1 cellular context compared by ENCODE assay signal in the genomic region with DNA sequence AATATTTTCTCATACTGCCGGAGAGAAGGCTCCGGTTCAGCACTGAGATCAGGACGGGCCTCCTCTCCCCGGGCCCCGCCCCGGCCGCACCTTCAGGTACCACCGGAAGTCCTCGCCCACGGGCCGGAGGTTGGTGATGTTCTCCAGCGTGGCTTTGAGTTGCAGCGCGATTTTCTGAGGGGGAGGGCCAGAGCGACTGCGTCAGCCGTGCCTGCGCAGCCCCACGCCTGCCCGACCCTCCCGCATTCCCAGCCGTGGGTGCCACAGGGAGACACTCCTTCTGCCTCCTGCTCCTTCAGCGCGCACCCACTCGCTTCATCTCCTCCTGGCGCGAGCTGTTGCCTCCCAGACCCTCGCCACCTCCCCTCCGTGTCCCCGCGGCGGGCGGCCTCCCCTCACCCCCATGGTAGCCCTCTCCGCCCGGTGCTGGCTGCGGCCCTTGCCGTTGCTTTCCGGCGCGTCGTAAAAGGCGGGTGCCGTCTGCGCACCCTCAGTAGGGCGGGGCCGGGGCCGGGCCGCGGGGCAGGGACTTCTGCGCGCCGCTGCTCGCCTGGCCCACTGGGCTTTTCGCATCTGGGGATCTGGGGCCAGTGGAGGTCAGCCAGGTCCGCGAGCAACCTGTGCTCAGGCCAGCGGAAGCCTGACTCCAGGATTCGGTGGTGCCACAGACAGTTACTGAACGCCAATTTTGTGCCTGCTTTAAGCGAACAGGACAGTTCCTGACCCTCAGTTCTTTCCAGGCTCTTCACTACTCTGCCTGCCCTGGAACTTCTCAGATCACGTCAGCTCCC.
A peak's percentile ranks its signal among the peaks of the same experiment; 100 is the strongest.
TF ChIP-seq lines count a peak whose summit lies in the region.

A gene (minus strand): TSS at position 464 of the 791 bp plus-strand sequence. CDS start 59 bp downstream, at position 405.

TF ChIP-seq in HepG2, 621 proteins besides CTCF, POLR2A, EP300 and RAD21 (continued from another document and continues in another):
- TF ChIP-seq, protein P1, sequence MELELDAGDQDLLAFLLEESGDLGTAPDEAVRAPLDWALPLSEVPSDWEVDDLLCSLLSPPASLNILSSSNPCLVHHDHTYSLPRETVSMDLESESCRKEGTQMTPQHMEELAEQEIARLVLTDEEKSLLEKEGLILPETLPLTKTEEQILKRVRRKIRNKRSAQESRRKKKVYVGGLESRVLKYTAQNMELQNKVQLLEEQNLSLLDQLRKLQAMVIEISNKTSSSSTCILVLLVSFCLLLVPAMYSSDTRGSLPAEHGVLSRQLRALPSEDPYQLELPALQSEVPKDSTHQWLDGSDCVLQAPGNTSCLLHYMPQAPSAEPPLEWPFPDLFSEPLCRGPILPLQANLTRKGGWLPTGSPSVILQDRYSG (CRISPR knock-in tag; IDR thresholded peaks at IDR 0.05): peak; percentile 68; the same call in 1 of the 2 replicates
- TF ChIP-seq, protein P2, sequence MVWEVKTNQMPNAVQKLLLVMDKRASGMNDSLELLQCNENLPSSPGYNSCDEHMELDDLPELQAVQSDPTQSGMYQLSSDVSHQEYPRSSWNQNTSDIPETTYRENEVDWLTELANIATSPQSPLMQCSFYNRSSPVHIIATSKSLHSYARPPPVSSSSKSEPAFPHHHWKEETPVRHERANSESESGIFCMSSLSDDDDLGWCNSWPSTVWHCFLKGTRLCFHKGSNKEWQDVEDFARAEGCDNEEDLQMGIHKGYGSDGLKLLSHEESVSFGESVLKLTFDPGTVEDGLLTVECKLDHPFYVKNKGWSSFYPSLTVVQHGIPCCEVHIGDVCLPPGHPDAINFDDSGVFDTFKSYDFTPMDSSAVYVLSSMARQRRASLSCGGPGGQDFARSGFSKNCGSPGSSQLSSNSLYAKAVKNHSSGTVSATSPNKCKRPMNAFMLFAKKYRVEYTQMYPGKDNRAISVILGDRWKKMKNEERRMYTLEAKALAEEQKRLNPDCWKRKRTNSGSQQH (CRISPR knock-in tag; IDR thresholded peaks at IDR 0.05; ENCODE audit: low read depth): peak; percentile 69; the same call in 1 of the 2 replicates
- TF ChIP-seq ZNF34 (CRISPR knock-in tag; IDR thresholded peaks at IDR 0.05; ENCODE audit: borderline replicate concordance): no peak
- TF ChIP-seq YY1 (IDR thresholded peaks at IDR 0.05; ENCODE audit: insufficient read depth, insufficient replicate concordance, low read depth, low read length): peak; percentile 69
- peak; percentile 69; the same call in 1 of the 2 replicates for TF ChIP-seq RFXAP (CRISPR knock-in tag; IDR thresholded peaks at IDR 0.05; ENCODE audit: borderline replicate concordance)
- peak; percentile 88 for TF ChIP-seq YEATS2 (CRISPR knock-in tag; IDR thresholded peaks at IDR 0.05; ENCODE audit: borderline replicate concordance)
- TF ChIP-seq KDM5A (IDR thresholded peaks at IDR 0.05; ENCODE audit: borderline replicate concordance, low read length): peak; percentile 91; the same call in 1 of the 2 replicates
- TF ChIP-seq, protein P3, sequence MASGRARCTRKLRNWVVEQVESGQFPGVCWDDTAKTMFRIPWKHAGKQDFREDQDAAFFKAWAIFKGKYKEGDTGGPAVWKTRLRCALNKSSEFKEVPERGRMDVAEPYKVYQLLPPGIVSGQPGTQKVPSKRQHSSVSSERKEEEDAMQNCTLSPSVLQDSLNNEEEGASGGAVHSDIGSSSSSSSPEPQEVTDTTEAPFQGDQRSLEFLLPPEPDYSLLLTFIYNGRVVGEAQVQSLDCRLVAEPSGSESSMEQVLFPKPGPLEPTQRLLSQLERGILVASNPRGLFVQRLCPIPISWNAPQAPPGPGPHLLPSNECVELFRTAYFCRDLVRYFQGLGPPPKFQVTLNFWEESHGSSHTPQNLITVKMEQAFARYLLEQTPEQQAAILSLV (CRISPR knock-in tag; IDR thresholded peaks at IDR 0.05; ENCODE audit: borderline replicate concordance): peak; percentile 78
- TF ChIP-seq ZNF547 (CRISPR knock-in tag; IDR thresholded peaks at IDR 0.05): peak; percentile 71
- peak; percentile 31 for TF ChIP-seq ZNF451 (CRISPR knock-in tag; IDR thresholded peaks at IDR 0.05)
- TF ChIP-seq, protein P4, sequence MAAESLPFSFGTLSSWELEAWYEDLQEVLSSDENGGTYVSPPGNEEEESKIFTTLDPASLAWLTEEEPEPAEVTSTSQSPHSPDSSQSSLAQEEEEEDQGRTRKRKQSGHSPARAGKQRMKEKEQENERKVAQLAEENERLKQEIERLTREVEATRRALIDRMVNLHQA (CRISPR knock-in tag; IDR thresholded peaks at IDR 0.05): no peak
- TF ChIP-seq, protein P5, sequence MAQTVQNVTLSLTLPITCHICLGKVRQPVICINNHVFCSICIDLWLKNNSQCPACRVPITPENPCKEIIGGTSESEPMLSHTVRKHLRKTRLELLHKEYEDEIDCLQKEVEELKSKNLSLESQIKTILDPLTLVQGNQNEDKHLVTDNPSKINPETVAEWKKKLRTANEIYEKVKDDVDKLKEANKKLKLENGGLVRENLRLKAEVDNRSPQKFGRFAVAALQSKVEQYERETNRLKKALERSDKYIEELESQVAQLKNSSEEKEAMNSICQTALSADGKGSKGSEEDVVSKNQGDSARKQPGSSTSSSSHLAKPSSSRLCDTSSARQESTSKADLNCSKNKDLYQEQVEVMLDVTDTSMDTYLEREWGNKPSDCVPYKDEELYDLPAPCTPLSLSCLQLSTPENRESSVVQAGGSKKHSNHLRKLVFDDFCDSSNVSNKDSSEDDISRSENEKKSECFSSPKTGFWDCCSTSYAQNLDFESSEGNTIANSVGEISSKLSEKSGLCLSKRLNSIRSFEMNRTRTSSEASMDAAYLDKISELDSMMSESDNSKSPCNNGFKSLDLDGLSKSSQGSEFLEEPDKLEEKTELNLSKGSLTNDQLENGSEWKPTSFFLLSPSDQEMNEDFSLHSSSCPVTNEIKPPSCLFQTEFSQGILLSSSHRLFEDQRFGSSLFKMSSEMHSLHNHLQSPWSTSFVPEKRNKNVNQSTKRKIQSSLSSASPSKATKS (CRISPR knock-in tag; IDR thresholded peaks at IDR 0.05): peak; percentile 23; the same call in 1 of the 2 replicates
- no peak for TF ChIP-seq ZNF296 (CRISPR knock-in tag; conservative IDR thresholded peaks at IDR 0.05)
- 0 out of 2 replicates have a peak, but pooled peaks have one; percentile 46 for TF ChIP-seq ZNF30 (CRISPR knock-in tag; IDR thresholded peaks at IDR 0.05)
- TF ChIP-seq HNF4G (IDR thresholded peaks at IDR 0.05; ENCODE audit: borderline replicate concordance, low read depth, low read length): no peak
- TF ChIP-seq HNF4G (CRISPR knock-in tag; IDR thresholded peaks at IDR 0.05; ENCODE audit: borderline replicate concordance, low read depth): no peak
- TF ChIP-seq HNRNPK (IDR thresholded peaks at IDR 0.05; ENCODE audit: low read depth, low read length, poor library complexity, severe bottlenecking): peak; percentile 93
- 0 out of 2 replicates have a peak, but pooled peaks have one; percentile 35 for TF ChIP-seq ZNF724P (CRISPR knock-in tag; IDR thresholded peaks at IDR 0.05; ENCODE audit: borderline replicate concordance)
- TF ChIP-seq ZNF343 (CRISPR knock-in tag; IDR thresholded peaks at IDR 0.05): peak; percentile 72; the same call in 1 of the 2 replicates
- TF ChIP-seq, protein P6, sequence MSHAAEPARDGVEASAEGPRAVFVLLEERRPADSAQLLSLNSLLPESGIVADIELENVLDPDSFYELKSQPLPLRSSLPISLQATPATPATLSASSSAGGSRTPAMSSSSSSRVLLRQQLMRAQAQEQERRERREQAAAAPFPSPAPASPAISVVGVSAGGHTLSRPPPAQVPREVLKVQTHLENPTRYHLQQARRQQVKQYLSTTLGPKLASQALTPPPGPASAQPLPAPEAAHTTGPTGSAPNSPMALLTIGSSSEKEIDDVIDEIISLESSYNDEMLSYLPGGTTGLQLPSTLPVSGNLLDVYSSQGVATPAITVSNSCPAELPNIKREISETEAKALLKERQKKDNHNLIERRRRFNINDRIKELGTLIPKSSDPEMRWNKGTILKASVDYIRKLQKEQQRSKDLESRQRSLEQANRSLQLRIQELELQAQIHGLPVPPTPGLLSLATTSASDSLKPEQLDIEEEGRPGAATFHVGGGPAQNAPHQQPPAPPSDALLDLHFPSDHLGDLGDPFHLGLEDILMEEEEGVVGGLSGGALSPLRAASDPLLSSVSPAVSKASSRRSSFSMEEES (CRISPR knock-in tag; IDR thresholded peaks at IDR 0.05): no peak; the same call in 1 of the 2 replicates
- no peak for TF ChIP-seq RFX3 (CRISPR knock-in tag; IDR thresholded peaks at IDR 0.05)
- TF ChIP-seq SP2 (CRISPR knock-in tag; IDR thresholded peaks at IDR 0.05): peak; percentile 46
- TF ChIP-seq MBNL3 (CRISPR knock-in tag; conservative IDR thresholded peaks at IDR 0.05): no peak
- TF ChIP-seq ZFP36L1 (CRISPR knock-in tag; IDR thresholded peaks at IDR 0.05): peak; percentile 22
- TF ChIP-seq ZNF20 (CRISPR knock-in tag; IDR thresholded peaks at IDR 0.05): no peak; the same call in 1 of the 2 replicates
- TF ChIP-seq, protein P7, sequence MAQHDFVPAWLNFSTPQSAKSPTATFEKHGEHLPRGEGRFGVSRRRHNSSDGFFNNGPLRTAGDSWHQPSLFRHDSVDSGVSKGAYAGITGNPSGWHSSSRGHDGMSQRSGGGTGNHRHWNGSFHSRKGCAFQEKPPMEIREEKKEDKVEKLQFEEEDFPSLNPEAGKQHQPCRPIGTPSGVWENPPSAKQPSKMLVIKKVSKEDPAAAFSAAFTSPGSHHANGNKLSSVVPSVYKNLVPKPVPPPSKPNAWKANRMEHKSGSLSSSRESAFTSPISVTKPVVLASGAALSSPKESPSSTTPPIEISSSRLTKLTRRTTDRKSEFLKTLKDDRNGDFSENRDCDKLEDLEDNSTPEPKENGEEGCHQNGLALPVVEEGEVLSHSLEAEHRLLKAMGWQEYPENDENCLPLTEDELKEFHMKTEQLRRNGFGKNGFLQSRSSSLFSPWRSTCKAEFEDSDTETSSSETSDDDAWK (CRISPR knock-in tag; IDR thresholded peaks at IDR 0.05): no peak
- peak; percentile 97 for TF ChIP-seq KAT8 (CRISPR knock-in tag; IDR thresholded peaks at IDR 0.05)
- TF ChIP-seq ZNF615 (CRISPR knock-in tag; IDR thresholded peaks at IDR 0.05; ENCODE audit: borderline replicate concordance): 0 out of 2 replicates have a peak, but pooled peaks have one; percentile 71
- TF ChIP-seq ZNF530 (CRISPR knock-in tag; IDR thresholded peaks at IDR 0.05; ENCODE audit: low read depth): no peak
- TF ChIP-seq, protein P8, sequence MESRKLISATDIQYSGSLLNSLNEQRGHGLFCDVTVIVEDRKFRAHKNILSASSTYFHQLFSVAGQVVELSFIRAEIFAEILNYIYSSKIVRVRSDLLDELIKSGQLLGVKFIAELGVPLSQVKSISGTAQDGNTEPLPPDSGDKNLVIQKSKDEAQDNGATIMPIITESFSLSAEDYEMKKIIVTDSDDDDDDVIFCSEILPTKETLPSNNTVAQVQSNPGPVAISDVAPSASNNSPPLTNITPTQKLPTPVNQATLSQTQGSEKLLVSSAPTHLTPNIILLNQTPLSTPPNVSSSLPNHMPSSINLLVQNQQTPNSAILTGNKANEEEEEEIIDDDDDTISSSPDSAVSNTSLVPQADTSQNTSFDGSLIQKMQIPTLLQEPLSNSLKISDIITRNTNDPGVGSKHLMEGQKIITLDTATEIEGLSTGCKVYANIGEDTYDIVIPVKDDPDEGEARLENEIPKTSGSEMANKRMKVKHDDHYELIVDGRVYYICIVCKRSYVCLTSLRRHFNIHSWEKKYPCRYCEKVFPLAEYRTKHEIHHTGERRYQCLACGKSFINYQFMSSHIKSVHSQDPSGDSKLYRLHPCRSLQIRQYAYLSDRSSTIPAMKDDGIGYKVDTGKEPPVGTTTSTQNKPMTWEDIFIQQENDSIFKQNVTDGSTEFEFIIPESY (CRISPR knock-in tag; IDR thresholded peaks at IDR 0.05): peak; percentile 5; the same call in 1 of the 2 replicates
- TF ChIP-seq, protein P9, sequence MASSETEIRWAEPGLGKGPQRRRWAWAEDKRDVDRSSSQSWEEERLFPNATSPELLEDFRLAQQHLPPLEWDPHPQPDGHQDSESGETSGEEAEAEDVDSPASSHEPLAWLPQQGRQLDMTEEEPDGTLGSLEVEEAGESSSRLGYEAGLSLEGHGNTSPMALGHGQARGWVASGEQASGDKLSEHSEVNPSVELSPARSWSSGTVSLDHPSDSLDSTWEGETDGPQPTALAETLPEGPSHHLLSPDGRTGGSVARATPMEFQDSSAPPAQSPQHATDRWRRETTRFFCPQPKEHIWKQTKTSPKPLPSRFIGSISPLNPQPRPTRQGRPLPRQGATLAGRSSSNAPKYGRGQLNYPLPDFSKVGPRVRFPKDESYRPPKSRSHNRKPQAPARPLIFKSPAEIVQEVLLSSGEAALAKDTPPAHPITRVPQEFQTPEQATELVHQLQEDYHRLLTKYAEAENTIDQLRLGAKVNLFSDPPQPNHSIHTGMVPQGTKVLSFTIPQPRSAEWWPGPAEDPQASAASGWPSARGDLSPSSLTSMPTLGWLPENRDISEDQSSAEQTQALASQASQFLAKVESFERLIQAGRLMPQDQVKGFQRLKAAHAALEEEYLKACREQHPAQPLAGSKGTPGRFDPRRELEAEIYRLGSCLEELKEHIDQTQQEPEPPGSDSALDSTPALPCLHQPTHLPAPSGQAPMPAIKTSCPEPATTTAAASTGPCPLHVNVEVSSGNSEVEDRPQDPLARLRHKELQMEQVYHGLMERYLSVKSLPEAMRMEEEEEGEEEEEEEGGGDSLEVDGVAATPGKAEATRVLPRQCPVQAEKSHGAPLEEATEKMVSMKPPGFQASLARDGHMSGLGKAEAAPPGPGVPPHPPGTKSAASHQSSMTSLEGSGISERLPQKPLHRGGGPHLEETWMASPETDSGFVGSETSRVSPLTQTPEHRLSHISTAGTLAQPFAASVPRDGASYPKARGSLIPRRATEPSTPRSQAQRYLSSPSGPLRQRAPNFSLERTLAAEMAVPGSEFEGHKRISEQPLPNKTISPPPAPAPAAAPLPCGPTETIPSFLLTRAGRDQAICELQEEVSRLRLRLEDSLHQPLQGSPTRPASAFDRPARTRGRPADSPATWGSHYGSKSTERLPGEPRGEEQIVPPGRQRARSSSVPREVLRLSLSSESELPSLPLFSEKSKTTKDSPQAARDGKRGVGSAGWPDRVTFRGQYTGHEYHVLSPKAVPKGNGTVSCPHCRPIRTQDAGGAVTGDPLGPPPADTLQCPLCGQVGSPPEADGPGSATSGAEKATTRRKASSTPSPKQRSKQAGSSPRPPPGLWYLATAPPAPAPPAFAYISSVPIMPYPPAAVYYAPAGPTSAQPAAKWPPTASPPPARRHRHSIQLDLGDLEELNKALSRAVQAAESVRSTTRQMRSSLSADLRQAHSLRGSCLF (CRISPR knock-in tag; IDR thresholded peaks at IDR 0.05; ENCODE audit: borderline replicate concordance): no peak
- TF ChIP-seq FOXA1 (IDR thresholded peaks at IDR 0.05): no peak
- TF ChIP-seq FOXA1 (CRISPR knock-in tag; IDR thresholded peaks at IDR 0.05): 0 out of 2 replicates have a peak, but pooled peaks have one; percentile 3
- TF ChIP-seq ZFP82 (CRISPR knock-in tag; IDR thresholded peaks at IDR 0.05; ENCODE audit: borderline replicate concordance): peak; percentile 92
- peak; percentile 97 for TF ChIP-seq KDM5B (CRISPR knock-in tag; IDR thresholded peaks at IDR 0.05; ENCODE audit: borderline replicate concordance)
- TF ChIP-seq ZNF136 (CRISPR knock-in tag; IDR thresholded peaks at IDR 0.05; ENCODE audit: low read depth): peak; percentile 73; the same call in 1 of the 2 replicates
- TF ChIP-seq ZNF672 (CRISPR knock-in tag; IDR thresholded peaks at IDR 0.05): no peak
- peak; percentile 97 for TF ChIP-seq ZNF546 (CRISPR knock-in tag; conservative IDR thresholded peaks at IDR 0.05)
- TF ChIP-seq ZNF652 (CRISPR knock-in tag; IDR thresholded peaks at IDR 0.05; ENCODE audit: borderline replicate concordance, low read depth): 0 out of 2 replicates have a peak, but pooled peaks have one; percentile 9
- TF ChIP-seq ZNF317 (CRISPR knock-in tag; IDR thresholded peaks at IDR 0.05): peak; percentile 77; the same call in 1 of the 2 replicates
- peak; percentile 47; the same call in 1 of the 2 replicates for TF ChIP-seq ZNF777 (CRISPR knock-in tag; IDR thresholded peaks at IDR 0.05)
